In the genomic region with DNA sequence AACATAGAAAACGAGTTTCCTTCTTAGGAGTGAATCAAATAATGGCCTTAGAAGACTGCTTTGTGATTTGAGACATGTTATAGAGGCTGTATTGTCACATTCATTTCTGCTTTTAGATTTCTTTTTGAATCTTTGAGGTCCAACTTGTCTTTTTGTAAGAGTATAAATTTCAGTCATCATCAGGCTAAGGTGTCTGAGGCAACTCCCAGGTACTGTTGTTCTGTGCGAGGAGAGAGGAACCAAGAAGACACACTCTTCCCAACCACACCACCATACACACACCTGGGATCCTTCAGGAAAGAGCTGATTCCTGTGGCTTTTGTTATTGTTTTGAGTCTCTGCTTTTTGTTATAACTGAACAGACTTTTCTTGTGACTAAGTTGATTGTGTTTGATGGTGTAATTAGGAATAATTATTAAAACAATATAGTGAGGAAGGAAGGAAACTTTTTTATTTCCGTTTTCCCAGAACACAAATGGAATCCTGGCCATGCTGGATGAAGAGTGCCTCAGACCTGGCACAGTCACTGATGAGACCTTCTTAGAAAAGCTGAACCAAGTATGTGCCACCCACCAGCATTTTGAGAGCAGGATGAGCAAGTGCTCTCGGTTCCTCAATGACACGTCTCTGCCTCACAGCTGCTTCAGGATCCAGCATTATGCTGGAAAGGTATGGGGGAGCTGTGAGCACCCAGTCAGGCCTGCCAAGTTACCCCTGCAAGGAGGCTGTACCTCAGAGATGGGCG, we compare ENCODE assay signal across 11 cellular contexts.
DNase-seq lines count a peak whose midpoint lies in the region; ATAC-seq, FAIRE-seq and TF ChIP-seq lines count a peak whose summit lies in the region.
"Had no signal": no experiment of that assay in that cellular context is flagged by ENCODE, and none has a peak within 500 bp of the region (broad histone marks: within the 10 kb centered on the region; RNA-seq: fewer than 3 reads in every experiment).

No MANE protein-coding gene starts in this region.

- H3K9ac ChIP-seq in keratinocyte (ENCODE audit: control insufficient read depth, extremely low read depth, insufficient read depth, low read length) = no peak overlapping the region
- H3K9ac ChIP-seq: parathyroid adenoma had no signal

- peaks cover 27% of the 10 kb centered on the region for H3K4me1 ChIP-seq in keratinocyte (ENCODE audit: control insufficient read depth, extremely low read depth, insufficient read depth, low read length)
- H3K4me1 ChIP-seq: adrenal gland, parathyroid adenoma had no signal

- DNase-seq in GM12892 (ENCODE audit: insufficient read length) (no peak), MV-4-11 (lab: John Stamatoyannopoulos, UW) (peak; percentile 70), keratinocyte (ENCODE audit: low read depth, low spot score) (no peak), DMS79 (lab: John Stamatoyannopoulos, UW) (no peak)
- DNase-seq in NK-92 treated with Interleukin-12 subunit alpha and Interleukin-12 subunit beta, amount 100 ng/mL, for 24 hours (lab: John Stamatoyannopoulos, UW) = no peak
- DNase-seq: adrenal gland had no signal

- no peak overlapping the region for H2AFZ ChIP-seq in keratinocyte (ENCODE audit: control insufficient read depth, low read length)
- H2AFZ ChIP-seq: parathyroid adenoma had no signal

- peak; percentile 90 for ATAC-seq in GM19463 (IDR thresholded peaks at IDR 0.05; ENCODE audit: unreplicated experiment)
- no peak for ATAC-seq in HG03097 (IDR thresholded peaks at IDR 0.05; ENCODE audit: low FRiP score, unreplicated experiment)
- ATAC-seq in HG03378 (IDR thresholded peaks at IDR 0.05; ENCODE audit: unreplicated experiment) = no peak

- TF ChIP-seq CTCF in keratinocyte (optimal IDR thresholded peaks at IDR 0.05 in 1 of 3, IDR thresholded peaks at IDR 0.05 in 1 of 3, conservative IDR thresholded peaks at IDR 0.05 in 1 of 3; ENCODE audit: extremely low read depth in 1 of 3, insufficient read depth in 2 of 3, low read length in 3 of 3) = no peak

- no peaks in the 10 kb centered on the region for H3K9me3 ChIP-seq in keratinocyte (ENCODE audit: control insufficient read depth, low read depth, low read length)
- H3K9me3 ChIP-seq: adrenal gland, esophagus muscularis mucosa had no signal

- H3K4me2 ChIP-seq in keratinocyte (ENCODE audit: control insufficient read depth, extremely low read depth, insufficient read depth, low read depth, low read length) = no peak overlapping the region

- peaks cover 3% of the 10 kb centered on the region for H3K79me2 ChIP-seq in keratinocyte (ENCODE audit: control insufficient read depth, insufficient read depth, low read length)
- H3K79me2 ChIP-seq: parathyroid adenoma had no signal

- no peaks in the 10 kb centered on the region for H4K20me1 ChIP-seq in keratinocyte (ENCODE audit: control insufficient read depth, extremely low read depth, insufficient read depth, low read length)

- no peaks in the 10 kb centered on the region for H3K27me3 ChIP-seq in keratinocyte (ENCODE audit: control insufficient read depth, extremely low read depth, insufficient read depth, low read length)
- H3K27me3 ChIP-seq: adrenal gland, esophagus muscularis mucosa had no signal

- peak; percentile 14 for FAIRE-seq in GM12892 (lab: Jason Lieb, UNC)
- peak; percentile 58 for FAIRE-seq in keratinocyte (lab: Jason Lieb, UNC)

- dilution Hi-C loops in keratinocyte (cut with MboI; ENCODE audit: extremely low pct_ligation_motif_present, low sequenced_read_pairs) = no loop called here

- H3K36me3 ChIP-seq in keratinocyte (ENCODE audit: control insufficient read depth in 2 of 2, extremely low read depth in 1 of 2, insufficient read depth in 2 of 2, low read length in 2 of 2) = peaks cover 26 to 45% of the 10 kb centered on the region in 2 experiments
- H3K36me3 ChIP-seq: adrenal gland, esophagus muscularis mucosa had no signal

- H3K9me1 ChIP-seq in keratinocyte (ENCODE audit: control insufficient read depth, extremely low read depth, insufficient read depth, low read length) = no peaks in the 10 kb centered on the region

- H3K4me3 ChIP-seq in keratinocyte (ENCODE audit: control insufficient read depth in 2 of 3, extremely low read depth in 1 of 3, insufficient read depth in 2 of 3, low read depth in 1 of 3, low read length in 3 of 3) = no peak overlapping the region
- H3K4me3 ChIP-seq: adrenal gland, esophagus muscularis mucosa had no signal

- TF ChIP-seq POLR2A in GM12892 (IDR thresholded peaks at IDR 0.05; ENCODE audit: low read depth, low read length) = no peak

- no peak overlapping the region for H3K27ac ChIP-seq in keratinocyte (ENCODE audit: control insufficient read depth, insufficient read depth, low read length)
- H3K27ac ChIP-seq: adrenal gland, esophagus muscularis mucosa, parathyroid adenoma had no signal
